Comparison of ENCODE assay signal across 9 cellular contexts in genomic region chr4:68808060-68808459, GRCh38. TPM values are rescaled to one million over a fixed set of nuclear protein-coding genes. Genes with fewer than 3 reads are reported as not detected.
"Had no signal": no experiment of that assay in that cellular context is flagged by ENCODE, and none has a peak within 500 bp of the region (broad histone marks: within the 10 kb centered on the region; RNA-seq: fewer than 3 reads in every experiment).

No MANE protein-coding gene starts in this region.

- ATAC-seq: GM12878 had no signal

- FAIRE-seq: G401.6, GM12878, GM12891, GM12892, GM18507, GM19239 had no signal

- H3K4me3 ChIP-seq: GM12878 had no signal

- DNase-seq: GDM1, GF-D8 had no signal

RNA-seq across cellular contexts. Expression of gene UGT2B10, which starts 7.7 kb away (rescaled TPM):
- total RNA-seq: G401, GM12878 had no signal
- polyA plus RNA-seq: GM12878 had no signal
